In the genomic region with DNA sequence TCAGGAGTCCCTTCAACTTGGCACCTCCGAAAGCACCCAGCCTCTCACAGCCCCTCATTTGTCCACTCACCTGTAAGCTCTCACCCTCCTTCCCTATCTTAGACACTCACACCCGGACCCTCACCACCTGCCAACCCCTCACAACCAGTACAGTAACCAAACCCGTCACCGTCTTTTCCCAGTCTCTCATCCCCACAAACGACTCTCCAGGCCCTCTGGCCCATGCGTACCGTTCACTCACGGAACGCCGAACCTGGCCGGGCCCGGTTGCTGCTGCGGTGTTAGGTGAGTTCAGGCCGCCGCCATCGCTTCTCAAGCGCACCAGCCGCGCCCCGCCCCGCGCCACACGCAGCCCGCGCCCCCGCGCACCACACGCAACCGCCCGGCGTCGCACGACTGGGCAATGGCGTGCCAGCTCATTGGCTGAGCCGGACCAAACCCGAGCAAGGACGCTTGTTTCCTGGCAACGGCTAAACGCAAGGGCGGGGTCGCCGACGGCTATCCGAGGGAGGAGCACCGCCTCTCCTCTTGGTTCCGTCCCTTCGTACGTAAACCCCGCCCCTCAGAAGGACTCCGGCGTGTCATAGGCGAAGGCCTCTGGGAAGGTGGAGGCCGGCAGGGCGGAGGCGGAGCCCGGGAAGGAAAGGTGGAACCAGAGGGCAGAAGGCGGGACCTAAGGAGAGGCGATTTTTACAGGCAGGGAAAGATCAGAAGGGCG, we compare ENCODE assay signal across 8 cellular contexts.
DNase-seq lines count a peak whose midpoint lies in the region; ATAC-seq and FAIRE-seq lines count a peak whose summit lies in the region.

TSS of gene FHIP1B (minus strand) at position 323 of the 718 bp plus-strand sequence. CDS start 10,120 bp downstream, outside the sequence.

- ATAC-seq in HG03442 (IDR thresholded peaks at IDR 0.05; ENCODE audit: unreplicated experiment): peak; percentile 95

- peak; percentile 91 for FAIRE-seq in colon (lab: Jason Lieb, UNC)

- DNase-seq in AML-193 (lab: John Stamatoyannopoulos, UW): peak; percentile 98 to 99
- DNase-seq in GM19238 (ENCODE audit: insufficient read length, low spot score): peak; percentile 92
- DNase-seq in NCI-H524 (lab: John Stamatoyannopoulos, UW): peak; percentile 99 to 100
- peak; percentile 99 for DNase-seq in activated CD4-positive, alpha-beta T cell treated with anti-CD3 and anti-CD28 coated beads for 4 hours
- peak; percentile 100 for DNase-seq in kidney glomerular epithelial cell (lab: John Stamatoyannopoulos, UW)
- DNase-seq in stimulated activated CD4-positive, alpha-beta T cell treated with anti-CD3 and anti-CD28 coated beads, Interleukin-1b, Interleukin-23, amount 100 ng/mL, for 24 hours (ENCODE audit: low read depth in 4 of 4, low spot score in 1 of 4): peak; percentile 94 to 99 (median 98)

Comparison
In these comparisons a context has a peak if more than half of its experiments do, and no peak if none do; other contexts are left out.
1. Peak in every context shown above with its lines: DNase-seq and ATAC-seq.